1 cellular context compared by ENCODE assay signal in the genomic region with DNA sequence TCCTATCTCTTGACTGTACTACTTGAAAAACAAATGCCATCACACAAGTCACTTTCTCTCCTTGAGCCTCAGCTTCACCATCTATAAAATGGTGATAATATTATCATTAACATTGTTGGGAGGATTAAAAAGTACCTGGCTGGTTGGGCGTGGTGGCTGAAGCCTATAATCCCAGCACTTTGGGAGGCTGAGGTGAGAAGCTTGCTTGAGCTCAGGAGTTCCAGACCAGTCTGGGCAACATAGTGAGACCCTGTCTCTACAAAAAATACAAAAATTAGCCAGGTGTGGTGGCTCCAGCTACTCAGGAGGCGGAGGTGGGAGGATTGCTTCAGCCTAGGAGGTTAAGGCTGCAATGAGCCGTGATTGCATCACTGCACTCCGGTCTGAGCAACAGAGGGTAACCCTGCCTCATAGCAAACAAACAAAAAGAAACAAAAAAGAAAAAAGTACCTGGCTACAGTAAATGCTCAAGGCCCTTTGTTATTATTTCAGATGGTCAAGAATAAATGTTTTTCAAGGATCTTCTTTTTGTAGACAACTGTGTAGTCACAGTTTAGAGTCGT.
TF ChIP-seq lines count a peak whose summit lies in the region.

No MANE protein-coding gene starts in this region.

TF ChIP-seq in HepG2, 621 proteins besides CTCF, POLR2A, EP300 and RAD21 (continued from another document and continues in another):
- TF ChIP-seq ZFP90 (CRISPR knock-in tag; IDR thresholded peaks at IDR 0.05; ENCODE audit: borderline replicate concordance): no peak
- TF ChIP-seq, protein P1, sequence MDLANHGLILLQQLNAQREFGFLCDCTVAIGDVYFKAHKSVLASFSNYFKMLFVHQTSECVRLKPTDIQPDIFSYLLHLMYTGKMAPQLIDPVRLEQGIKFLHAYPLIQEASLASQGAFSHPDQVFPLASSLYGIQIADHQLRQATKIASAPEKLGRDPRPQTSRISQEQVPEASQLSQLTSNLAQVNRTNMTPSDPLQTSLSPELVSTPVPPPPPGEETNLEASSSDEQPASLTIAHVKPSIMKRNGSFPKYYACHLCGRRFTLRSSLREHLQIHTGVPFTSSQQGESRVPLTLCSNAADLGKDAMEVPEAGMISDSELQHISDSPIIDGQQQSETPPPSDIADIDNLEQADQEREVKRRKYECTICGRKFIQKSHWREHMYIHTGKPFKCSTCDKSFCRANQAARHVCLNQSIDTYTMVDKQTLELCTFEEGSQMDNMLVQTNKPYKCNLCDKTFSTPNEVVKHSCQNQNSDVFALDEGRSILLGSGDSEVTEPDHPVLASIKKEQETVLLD (CRISPR knock-in tag; IDR thresholded peaks at IDR 0.05; ENCODE audit: low read depth): no peak
- TF ChIP-seq, protein P2, sequence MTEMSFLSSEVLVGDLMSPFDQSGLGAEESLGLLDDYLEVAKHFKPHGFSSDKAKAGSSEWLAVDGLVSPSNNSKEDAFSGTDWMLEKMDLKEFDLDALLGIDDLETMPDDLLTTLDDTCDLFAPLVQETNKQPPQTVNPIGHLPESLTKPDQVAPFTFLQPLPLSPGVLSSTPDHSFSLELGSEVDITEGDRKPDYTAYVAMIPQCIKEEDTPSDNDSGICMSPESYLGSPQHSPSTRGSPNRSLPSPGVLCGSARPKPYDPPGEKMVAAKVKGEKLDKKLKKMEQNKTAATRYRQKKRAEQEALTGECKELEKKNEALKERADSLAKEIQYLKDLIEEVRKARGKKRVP (CRISPR knock-in tag; IDR thresholded peaks at IDR 0.05): peak in 1 of 2 experiments; percentile 96; a peak in 2 of 4 replicates
- TF ChIP-seq, protein P3, sequence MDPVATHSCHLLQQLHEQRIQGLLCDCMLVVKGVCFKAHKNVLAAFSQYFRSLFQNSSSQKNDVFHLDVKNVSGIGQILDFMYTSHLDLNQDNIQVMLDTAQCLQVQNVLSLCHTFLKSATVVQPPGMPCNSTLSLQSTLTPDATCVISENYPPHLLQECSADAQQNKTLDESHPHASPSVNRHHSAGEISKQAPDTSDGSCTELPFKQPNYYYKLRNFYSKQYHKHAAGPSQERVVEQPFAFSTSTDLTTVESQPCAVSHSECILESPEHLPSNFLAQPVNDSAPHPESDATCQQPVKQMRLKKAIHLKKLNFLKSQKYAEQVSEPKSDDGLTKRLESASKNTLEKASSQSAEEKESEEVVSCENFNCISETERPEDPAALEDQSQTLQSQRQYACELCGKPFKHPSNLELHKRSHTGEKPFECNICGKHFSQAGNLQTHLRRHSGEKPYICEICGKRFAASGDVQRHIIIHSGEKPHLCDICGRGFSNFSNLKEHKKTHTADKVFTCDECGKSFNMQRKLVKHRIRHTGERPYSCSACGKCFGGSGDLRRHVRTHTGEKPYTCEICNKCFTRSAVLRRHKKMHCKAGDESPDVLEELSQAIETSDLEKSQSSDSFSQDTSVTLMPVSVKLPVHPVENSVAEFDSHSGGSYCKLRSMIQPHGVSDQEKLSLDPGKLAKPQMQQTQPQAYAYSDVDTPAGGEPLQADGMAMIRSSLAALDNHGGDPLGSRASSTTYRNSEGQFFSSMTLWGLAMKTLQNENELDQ (CRISPR knock-in tag; IDR thresholded peaks at IDR 0.05; ENCODE audit: borderline replicate concordance): no peak
- TF ChIP-seq CENPT (CRISPR knock-in tag; IDR thresholded peaks at IDR 0.05; ENCODE audit: low read depth): no peak
- TF ChIP-seq ZKSCAN8 (CRISPR knock-in tag; IDR thresholded peaks at IDR 0.05; ENCODE audit: borderline replicate concordance): no peak
- no peak for TF ChIP-seq NR1H2 (CRISPR knock-in tag; IDR thresholded peaks at IDR 0.05; ENCODE audit: borderline replicate concordance, low read depth)
- TF ChIP-seq, protein P4, sequence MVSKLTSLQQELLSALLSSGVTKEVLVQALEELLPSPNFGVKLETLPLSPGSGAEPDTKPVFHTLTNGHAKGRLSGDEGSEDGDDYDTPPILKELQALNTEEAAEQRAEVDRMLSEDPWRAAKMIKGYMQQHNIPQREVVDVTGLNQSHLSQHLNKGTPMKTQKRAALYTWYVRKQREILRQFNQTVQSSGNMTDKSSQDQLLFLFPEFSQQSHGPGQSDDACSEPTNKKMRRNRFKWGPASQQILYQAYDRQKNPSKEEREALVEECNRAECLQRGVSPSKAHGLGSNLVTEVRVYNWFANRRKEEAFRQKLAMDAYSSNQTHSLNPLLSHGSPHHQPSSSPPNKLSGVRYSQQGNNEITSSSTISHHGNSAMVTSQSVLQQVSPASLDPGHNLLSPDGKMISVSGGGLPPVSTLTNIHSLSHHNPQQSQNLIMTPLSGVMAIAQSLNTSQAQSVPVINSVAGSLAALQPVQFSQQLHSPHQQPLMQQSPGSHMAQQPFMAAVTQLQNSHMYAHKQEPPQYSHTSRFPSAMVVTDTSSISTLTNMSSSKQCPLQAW (CRISPR knock-in tag; IDR thresholded peaks at IDR 0.05): no peak
- no peak for TF ChIP-seq RBFOX2 (IDR thresholded peaks at IDR 0.05; ENCODE audit: low read depth, low read length)
- no peak for TF ChIP-seq ZNF589 (CRISPR knock-in tag; conservative IDR thresholded peaks at IDR 0.05)
- no peak for TF ChIP-seq ARNTL (CRISPR knock-in tag; IDR thresholded peaks at IDR 0.05)
- no peak for TF ChIP-seq ZNF839 (CRISPR knock-in tag; IDR thresholded peaks at IDR 0.05; ENCODE audit: borderline replicate concordance)
- no peak for TF ChIP-seq ZNF207 (IDR thresholded peaks at IDR 0.05; ENCODE audit: borderline replicate concordance)
- TF ChIP-seq, protein P5, sequence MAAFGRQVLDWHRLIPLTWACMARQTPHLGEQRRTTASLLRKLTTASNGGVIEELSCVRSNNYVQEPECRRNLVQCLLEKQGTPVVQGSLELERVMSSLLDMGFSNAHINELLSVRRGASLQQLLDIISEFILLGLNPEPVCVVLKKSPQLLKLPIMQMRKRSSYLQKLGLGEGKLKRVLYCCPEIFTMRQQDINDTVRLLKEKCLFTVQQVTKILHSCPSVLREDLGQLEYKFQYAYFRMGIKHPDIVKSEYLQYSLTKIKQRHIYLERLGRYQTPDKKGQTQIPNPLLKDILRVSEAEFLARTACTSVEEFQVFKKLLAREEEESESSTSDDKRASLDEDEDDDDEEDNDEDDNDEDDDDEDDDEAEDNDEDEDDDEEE (CRISPR knock-in tag; IDR thresholded peaks at IDR 0.05): no peak
- TF ChIP-seq PTBP1 (IDR thresholded peaks at IDR 0.05; ENCODE audit: low read depth, low read length, poor library complexity, severe bottlenecking): no peak
- no peak for TF ChIP-seq HNF4G (IDR thresholded peaks at IDR 0.05; ENCODE audit: borderline replicate concordance, low read depth, low read length)
- TF ChIP-seq HNF4G (CRISPR knock-in tag; IDR thresholded peaks at IDR 0.05; ENCODE audit: borderline replicate concordance, low read depth): no peak
- no peak for TF ChIP-seq NFE2 (CRISPR knock-in tag; IDR thresholded peaks at IDR 0.05)
- TF ChIP-seq NRL (CRISPR knock-in tag; IDR thresholded peaks at IDR 0.05; ENCODE audit: borderline replicate concordance): no peak
- no peak; the same call in 1 of the 2 replicates for TF ChIP-seq ZNF460 (CRISPR knock-in tag; IDR thresholded peaks at IDR 0.05; ENCODE audit: borderline replicate concordance)
- 0 out of 2 replicates have a peak, but pooled peaks have one; percentile 47 for TF ChIP-seq KDM1A (CRISPR knock-in tag; IDR thresholded peaks at IDR 0.05)
- TF ChIP-seq, protein P6, sequence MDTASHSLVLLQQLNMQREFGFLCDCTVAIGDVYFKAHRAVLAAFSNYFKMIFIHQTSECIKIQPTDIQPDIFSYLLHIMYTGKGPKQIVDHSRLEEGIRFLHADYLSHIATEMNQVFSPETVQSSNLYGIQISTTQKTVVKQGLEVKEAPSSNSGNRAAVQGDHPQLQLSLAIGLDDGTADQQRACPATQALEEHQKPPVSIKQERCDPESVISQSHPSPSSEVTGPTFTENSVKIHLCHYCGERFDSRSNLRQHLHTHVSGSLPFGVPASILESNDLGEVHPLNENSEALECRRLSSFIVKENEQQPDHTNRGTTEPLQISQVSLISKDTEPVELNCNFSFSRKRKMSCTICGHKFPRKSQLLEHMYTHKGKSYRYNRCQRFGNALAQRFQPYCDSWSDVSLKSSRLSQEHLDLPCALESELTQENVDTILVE (CRISPR knock-in tag; IDR thresholded peaks at IDR 0.05): no peak
- TF ChIP-seq ZNF160 (CRISPR knock-in tag; IDR thresholded peaks at IDR 0.05): no peak
- TF ChIP-seq, protein P7, sequence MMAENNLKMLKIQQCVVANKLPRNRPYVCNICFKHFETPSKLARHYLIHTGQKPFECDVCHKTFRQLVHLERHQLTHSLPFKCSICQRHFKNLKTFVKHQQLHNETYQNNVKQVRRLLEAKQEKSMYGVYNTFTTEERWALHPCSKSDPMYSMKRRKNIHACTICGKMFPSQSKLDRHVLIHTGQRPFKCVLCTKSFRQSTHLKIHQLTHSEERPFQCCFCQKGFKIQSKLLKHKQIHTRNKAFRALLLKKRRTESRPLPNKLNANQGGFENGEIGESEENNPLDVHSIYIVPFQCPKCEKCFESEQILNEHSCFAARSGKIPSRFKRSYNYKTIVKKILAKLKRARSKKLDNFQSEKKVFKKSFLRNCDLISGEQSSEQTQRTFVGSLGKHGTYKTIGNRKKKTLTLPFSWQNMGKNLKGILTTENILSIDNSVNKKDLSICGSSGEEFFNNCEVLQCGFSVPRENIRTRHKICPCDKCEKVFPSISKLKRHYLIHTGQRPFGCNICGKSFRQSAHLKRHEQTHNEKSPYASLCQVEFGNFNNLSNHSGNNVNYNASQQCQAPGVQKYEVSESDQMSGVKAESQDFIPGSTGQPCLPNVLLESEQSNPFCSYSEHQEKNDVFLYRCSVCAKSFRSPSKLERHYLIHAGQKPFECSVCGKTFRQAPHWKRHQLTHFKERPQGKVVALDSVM (CRISPR knock-in tag; IDR thresholded peaks at IDR 0.05): peak; percentile 94
- TF ChIP-seq SIX4 (CRISPR knock-in tag; IDR thresholded peaks at IDR 0.05): no peak
- TF ChIP-seq SMAD1 (CRISPR knock-in tag; IDR thresholded peaks at IDR 0.05; ENCODE audit: borderline replicate concordance, low read depth): no peak
- TF ChIP-seq FOXP1 (IDR thresholded peaks at IDR 0.05): no peak
- TF ChIP-seq FOXP1 (CRISPR knock-in tag; IDR thresholded peaks at IDR 0.05): peak; percentile 78
- no peak for TF ChIP-seq CBX1 (IDR thresholded peaks at IDR 0.05; ENCODE audit: low read depth)
- no peak for TF ChIP-seq MTA3 (CRISPR knock-in tag; IDR thresholded peaks at IDR 0.05)
- no peak for TF ChIP-seq ZNF652 (CRISPR knock-in tag; IDR thresholded peaks at IDR 0.05; ENCODE audit: borderline replicate concordance, low read depth)
- TF ChIP-seq SALL1 (CRISPR knock-in tag; IDR thresholded peaks at IDR 0.05): peak; percentile 84
- TF ChIP-seq ZNF230 (CRISPR knock-in tag; IDR thresholded peaks at IDR 0.05): no peak
- TF ChIP-seq, protein P8, sequence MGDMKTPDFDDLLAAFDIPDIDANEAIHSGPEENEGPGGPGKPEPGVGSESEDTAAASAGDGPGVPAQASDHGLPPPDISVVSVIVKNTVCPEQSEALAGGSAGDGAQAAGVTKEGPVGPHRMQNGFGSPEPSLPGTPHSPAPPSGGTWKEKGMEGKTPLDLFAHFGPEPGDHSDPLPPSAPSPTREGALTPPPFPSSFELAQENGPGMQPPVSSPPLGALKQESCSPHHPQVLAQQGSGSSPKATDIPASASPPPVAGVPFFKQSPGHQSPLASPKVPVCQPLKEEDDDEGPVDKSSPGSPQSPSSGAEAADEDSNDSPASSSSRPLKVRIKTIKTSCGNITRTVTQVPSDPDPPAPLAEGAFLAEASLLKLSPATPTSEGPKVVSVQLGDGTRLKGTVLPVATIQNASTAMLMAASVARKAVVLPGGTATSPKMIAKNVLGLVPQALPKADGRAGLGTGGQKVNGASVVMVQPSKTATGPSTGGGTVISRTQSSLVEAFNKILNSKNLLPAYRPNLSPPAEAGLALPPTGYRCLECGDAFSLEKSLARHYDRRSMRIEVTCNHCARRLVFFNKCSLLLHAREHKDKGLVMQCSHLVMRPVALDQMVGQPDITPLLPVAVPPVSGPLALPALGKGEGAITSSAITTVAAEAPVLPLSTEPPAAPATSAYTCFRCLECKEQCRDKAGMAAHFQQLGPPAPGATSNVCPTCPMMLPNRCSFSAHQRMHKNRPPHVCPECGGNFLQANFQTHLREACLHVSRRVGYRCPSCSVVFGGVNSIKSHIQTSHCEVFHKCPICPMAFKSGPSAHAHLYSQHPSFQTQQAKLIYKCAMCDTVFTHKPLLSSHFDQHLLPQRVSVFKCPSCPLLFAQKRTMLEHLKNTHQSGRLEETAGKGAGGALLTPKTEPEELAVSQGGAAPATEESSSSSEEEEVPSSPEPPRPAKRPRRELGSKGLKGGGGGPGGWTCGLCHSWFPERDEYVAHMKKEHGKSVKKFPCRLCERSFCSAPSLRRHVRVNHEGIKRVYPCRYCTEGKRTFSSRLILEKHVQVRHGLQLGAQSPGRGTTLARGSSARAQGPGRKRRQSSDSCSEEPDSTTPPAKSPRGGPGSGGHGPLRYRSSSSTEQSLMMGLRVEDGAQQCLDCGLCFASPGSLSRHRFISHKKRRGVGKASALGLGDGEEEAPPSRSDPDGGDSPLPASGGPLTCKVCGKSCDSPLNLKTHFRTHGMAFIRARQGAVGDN (CRISPR knock-in tag; IDR thresholded peaks at IDR 0.05): no peak
- TF ChIP-seq NR2C2 (CRISPR knock-in tag; IDR thresholded peaks at IDR 0.05; ENCODE audit: borderline replicate concordance): peak; percentile 38; the same call in 1 of the 2 replicates
- no peak for TF ChIP-seq TP53 (CRISPR knock-in tag; conservative IDR thresholded peaks at IDR 0.05)
- TF ChIP-seq KAT8 (CRISPR knock-in tag; IDR thresholded peaks at IDR 0.05): 0 out of 2 replicates have a peak, but pooled peaks have one; percentile 12
- TF ChIP-seq RARA (CRISPR knock-in tag; IDR thresholded peaks at IDR 0.05): no peak
- no peak for TF ChIP-seq ZFY (CRISPR knock-in tag; IDR thresholded peaks at IDR 0.05)
- TF ChIP-seq, protein P9, sequence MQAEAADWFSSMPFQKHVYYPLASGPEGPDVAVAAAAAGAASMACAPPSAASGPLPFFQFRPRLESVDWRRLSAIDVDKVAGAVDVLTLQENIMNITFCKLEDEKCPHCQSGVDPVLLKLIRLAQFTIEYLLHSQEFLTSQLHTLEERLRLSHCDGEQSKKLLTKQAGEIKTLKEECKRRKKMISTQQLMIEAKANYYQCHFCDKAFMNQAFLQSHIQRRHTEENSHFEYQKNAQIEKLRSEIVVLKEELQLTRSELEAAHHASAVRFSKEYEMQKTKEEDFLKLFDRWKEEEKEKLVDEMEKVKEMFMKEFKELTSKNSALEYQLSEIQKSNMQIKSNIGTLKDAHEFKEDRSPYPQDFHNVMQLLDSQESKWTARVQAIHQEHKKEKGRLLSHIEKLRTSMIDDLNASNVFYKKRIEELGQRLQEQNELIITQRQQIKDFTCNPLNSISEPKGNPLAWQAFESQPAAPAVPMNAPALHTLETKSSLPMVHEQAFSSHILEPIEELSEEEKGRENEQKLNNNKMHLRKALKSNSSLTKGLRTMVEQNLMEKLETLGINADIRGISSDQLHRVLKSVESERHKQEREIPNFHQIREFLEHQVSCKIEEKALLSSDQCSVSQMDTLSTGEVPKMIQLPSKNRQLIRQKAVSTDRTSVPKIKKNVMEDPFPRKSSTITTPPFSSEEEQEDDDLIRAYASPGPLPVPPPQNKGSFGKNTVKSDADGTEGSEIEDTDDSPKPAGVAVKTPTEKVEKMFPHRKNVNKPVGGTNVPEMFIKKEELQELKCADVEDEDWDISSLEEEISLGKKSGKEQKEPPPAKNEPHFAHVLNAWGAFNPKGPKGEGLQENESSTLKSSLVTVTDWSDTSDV (CRISPR knock-in tag; IDR thresholded peaks at IDR 0.05): no peak
- TF ChIP-seq ZSCAN9 (CRISPR knock-in tag; IDR thresholded peaks at IDR 0.05; ENCODE audit: borderline replicate concordance): no peak
- no peak for TF ChIP-seq GZF1 (CRISPR knock-in tag; IDR thresholded peaks at IDR 0.05)
- TF ChIP-seq PCBP2 (optimal IDR thresholded peaks at IDR 0.05; ENCODE audit: low read depth, low read length, poor library complexity, severe bottlenecking): no peak
